In genomic region chr2:213152888-213153287, GRCh38 we compare ENCODE assay signal across 8 cellular contexts. TPM values are rescaled to one million over a fixed set of nuclear protein-coding genes. Genes with fewer than 3 reads are reported as not detected.
DNase-seq lines count a peak whose midpoint lies in the region; ATAC-seq and TF ChIP-seq lines count a peak whose summit lies in the region.

No MANE protein-coding gene starts in this region.

- H3K36me3 ChIP-seq in right atrium auricular region: no peaks in the 10 kb centered on the region
- no peaks in the 10 kb centered on the region for H3K36me3 ChIP-seq in muscle layer of duodenum (ENCODE audit: control insufficient read depth in 1 of 2, insufficient read depth in 2 of 2, low read length in 2 of 2)
- no peaks in the 10 kb centered on the region for H3K36me3 ChIP-seq in aorta (ENCODE audit: control insufficient read depth in 1 of 2, insufficient read depth in 2 of 2, low read length in 1 of 2)

- H3K9me3 ChIP-seq in right atrium auricular region (no peaks in the 10 kb centered on the region), muscle layer of duodenum (ENCODE audit: control insufficient read depth in 1 of 2, low read length in 2 of 2) (no peaks in the 10 kb centered on the region), aorta (ENCODE audit: control insufficient read depth, low read length) (no peaks in the 10 kb centered on the region)

- DNase-seq in right atrium auricular region (ENCODE audit: low spot score): no peak
- no peak for DNase-seq in cardiac septum (ENCODE audit: low spot score)
- no peak for DNase-seq in caudate nucleus (lab: John Stamatoyannopoulos, UW)
- DNase-seq in aorta: no peak

- WGBS in aorta, 2 donors: 26 to 34% methylated on average over 6 of the region's 6 CpGs

- H3K27ac ChIP-seq in right atrium auricular region (peak overlapping the region in 1 of 2 donors; percentile 99), caudate nucleus (ENCODE audit: low read depth, low read length) (peak overlapping the region; percentile 90), muscle layer of duodenum (ENCODE audit: low read length) (peak overlapping the region; percentile 78), aorta (ENCODE audit: low read depth in 1 of 2, low read length in 2 of 2) (no peak overlapping the region)

- H3K27me3 ChIP-seq in right atrium auricular region (no peaks in the 10 kb centered on the region), muscle layer of duodenum (ENCODE audit: low read depth, low read length) (no peaks in the 10 kb centered on the region), aorta (ENCODE audit: control insufficient read depth in 1 of 2, insufficient read depth in 2 of 2, low read length in 1 of 2) (no peaks in the 10 kb centered on the region)

- no peak for TF ChIP-seq CTCF in right atrium auricular region (IDR thresholded peaks at IDR 0.05)

- H3K4me3 ChIP-seq in right atrium auricular region (peak overlapping the region; percentile 84 to 86), muscle layer of duodenum (ENCODE audit: low read depth in 1 of 2, low read length in 2 of 2) (peak overlapping the region; percentile 79 to 87), aorta (ENCODE audit: low read length in 2 of 2) (peak overlapping the region; percentile 95 to 98)

- peaks cover 0 to 17% of the 10 kb centered on the region in 2 donors for H3K4me1 ChIP-seq in right atrium auricular region
- H3K4me1 ChIP-seq in muscle layer of duodenum (ENCODE audit: control insufficient read depth in 1 of 2, insufficient read depth in 2 of 2, low read length in 2 of 2): peaks cover 0 to 13% of the 10 kb centered on the region in 2 donors
- H3K4me1 ChIP-seq in aorta (ENCODE audit: control insufficient read depth in 1 of 2, insufficient read depth in 2 of 2, low read length in 2 of 2): peaks cover 0 to 3% of the 10 kb centered on the region in 2 donors

- ATAC-seq in aorta (ENCODE audit: low FRiP score): no peak
- ATAC-seq in activated CD4-positive, CD25-positive, alpha-beta regulatory T cell treated with anti-CD3 and anti-CD28 coated beads, Interleukin-2, amount 50 U/mL, for 24 hours: no peak
- ATAC-seq in HG02588 (IDR thresholded peaks at IDR 0.05; ENCODE audit: unreplicated experiment): no peak
- ATAC-seq in GM19035 (IDR thresholded peaks at IDR 0.05; ENCODE audit: unreplicated experiment): no peak

- intact Hi-C loops in cardiac septum (cut with DNase I) (loop anchor here (2.0 to 10.0 kb wide), 4 partner anchors 51 to 376 kb away; no protein-coding TSS in a partner anchor), aorta (cut with DNase I) (loop anchor here (2.0 to 10.0 kb wide), 3 partner anchors 52 to 466 kb away; no protein-coding TSS in a partner anchor)

RNA-seq across cellular contexts. Expression of gene IKZF2, which starts 1.5 kb away (rescaled TPM):
- total RNA-seq in right atrium auricular region: 1 to 10 TPM; 6.0 to 6.5 TPM
- 5.6 TPM for total RNA-seq in cardiac septum
- total RNA-seq in aorta: 10 to 100 TPM in 1 of 2 donors, 1 to 10 TPM in 1; 9.9 to 17.1 TPM
- polyA plus RNA-seq in aorta: 1 to 10 TPM in 1 of 2 donors, under 1 TPM in 1; 0.63 to 1.4 TPM

Comparison
In these comparisons a context has a peak if more than half of its experiments do, and no peak if none do; other contexts are left out.
1. H3K27ac ChIP-seq: peak in caudate nucleus (single experiment) and muscle layer of duodenum (single experiment); none in aorta (0 of 2).
2. Peak in every context shown above with its lines, with median percentiles within 50 percentile points of each other: H3K4me3 ChIP-seq.